ENCODE assay signal across 20 cellular contexts in the genomic region with DNA sequence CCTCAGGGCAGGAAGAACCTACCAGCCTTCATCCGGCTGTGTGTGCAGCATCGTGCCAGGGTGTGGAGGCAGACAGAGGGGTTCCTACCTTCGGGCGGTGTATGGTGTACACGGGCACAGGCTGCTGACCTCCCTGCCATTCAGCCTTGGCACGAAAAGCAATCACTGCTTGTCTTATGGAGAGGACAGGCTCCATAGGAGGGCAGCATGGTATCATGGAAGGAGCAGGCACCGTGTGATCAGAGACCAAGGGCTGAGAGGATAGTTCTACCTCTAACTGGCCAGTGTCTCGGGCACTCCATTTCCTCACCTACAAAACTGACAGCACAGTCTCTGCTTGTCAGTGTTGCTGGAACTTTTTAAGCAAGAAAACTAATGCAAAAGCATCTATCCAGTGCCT. TPM values are rescaled to one million over a fixed set of nuclear protein-coding genes. Genes with fewer than 3 reads are reported as not detected.
A peak's percentile ranks its signal among the peaks of the same experiment; 100 is the strongest.
DNase-seq lines count a peak whose midpoint lies in the region; ATAC-seq, FAIRE-seq and TF ChIP-seq lines count a peak whose summit lies in the region.
"Had no signal": no experiment of that assay in that cellular context is flagged by ENCODE, and none has a peak within 500 bp of the region (broad histone marks: within the 10 kb centered on the region; RNA-seq: fewer than 3 reads in every experiment).

No MANE protein-coding gene starts in this region.

- ATAC-seq in Right ventricle myocardium superior (ENCODE audit: poor library complexity) = peak; percentile 23
- ATAC-seq in right cardiac atrium = no peak
- ATAC-seq: GM12878 had no signal

- H3K4me3 Mint-ChIP-seq in chondrocyte (ENCODE audit: unreplicated experiment) = no peak overlapping the region
- no peak overlapping the region for H3K4me3 Mint-ChIP-seq in neural crest cell
- H3K4me3 Mint-ChIP-seq: CD4-positive, alpha-beta T cell had no signal

- intact Hi-C loops in Right ventricle myocardium superior (cut with DNase I) (no loop called here), right cardiac atrium (cut with DNase I) (no loop called here)

- H3K27me3 Mint-ChIP-seq in chondrocyte (ENCODE audit: low read depth) (no peaks in the 10 kb centered on the region), neural crest cell (ENCODE audit: low read depth) (no peaks in the 10 kb centered on the region)
- H3K27me3 Mint-ChIP-seq: CD4-positive, alpha-beta T cell had no signal

- no peak for DNase-seq in Right ventricle myocardium superior
- no peak for DNase-seq in right cardiac atrium
- no peak for DNase-seq in chondrocyte (ENCODE audit: low spot score)
- no peak for DNase-seq in neural crest cell (ENCODE audit: low read depth, low spot score)
- no peak for DNase-seq in MV-4-11 (lab: John Stamatoyannopoulos, UW)
- DNase-seq in GM12892 (ENCODE audit: insufficient read length) = no peak
- DNase-seq: Caco-2; CD4-positive, alpha-beta T cell; DMS153; Kasumi-1; MM.1S; NCI-H1092 treated with DMSO at 0.1 percent for 48 hours; NCI-H2081 treated with DMSO at 0.1 percent for 48 hours; NCI-H510A treated with DMSO at 0.1 percent for 48 hours; NCI-H82; OCI-M1; SHP77 treated with DMSO at 0.1 percent for 48 hours had no signal

- H3K27me3 ChIP-seq in right cardiac atrium (ENCODE audit: control insufficient read depth, insufficient read depth) = no peaks in the 10 kb centered on the region

- no peak for TF ChIP-seq CTCF in chondrocyte (IDR thresholded peaks at IDR 0.05)
- no peak for TF ChIP-seq CTCF in neural crest cell (conservative IDR thresholded peaks at IDR 0.05)

- H3K27ac ChIP-seq in right cardiac atrium (ENCODE audit: low read length) = no peak overlapping the region
- H3K27ac ChIP-seq in temporal lobe (ENCODE audit: low read depth, low read length) = peak overlapping the region; percentile 40

- H3K4me1 Mint-ChIP-seq in chondrocyte (ENCODE audit: low read depth) = peaks cover 19% of the 10 kb centered on the region
- H3K4me1 Mint-ChIP-seq in neural crest cell = peaks cover 5% of the 10 kb centered on the region

- H3K4me3 ChIP-seq in right cardiac atrium (ENCODE audit: low read length) = no peak overlapping the region
- H3K4me3 ChIP-seq: GM12878 had no signal

- no peaks in the 10 kb centered on the region for H3K4me1 ChIP-seq in right cardiac atrium (ENCODE audit: control insufficient read depth, insufficient read depth, low read length)
- H3K4me1 ChIP-seq: Caco-2 had no signal

- TF ChIP-seq POLR2A in GM12892 (IDR thresholded peaks at IDR 0.05; ENCODE audit: low read depth, low read length) = no peak

- H3K36me3 Mint-ChIP-seq in chondrocyte (ENCODE audit: low read depth) (no peaks in the 10 kb centered on the region), neural crest cell (ENCODE audit: low read depth) (no peaks in the 10 kb centered on the region)

- H3K9me3 ChIP-seq in right cardiac atrium (ENCODE audit: control insufficient read depth, low read length) = no peaks in the 10 kb centered on the region
- H3K9me3 ChIP-seq: Caco-2 had no signal

- H3K9me3 Mint-ChIP-seq in chondrocyte (ENCODE audit: low read depth) = no peaks in the 10 kb centered on the region
- no peaks in the 10 kb centered on the region for H3K9me3 Mint-ChIP-seq in neural crest cell
- H3K9me3 Mint-ChIP-seq: CD4-positive, alpha-beta T cell had no signal

- 93% methylated on average over 8 of the region's 8 CpGs for WGBS in right cardiac atrium

- H3K27ac Mint-ChIP-seq in chondrocyte (ENCODE audit: unreplicated experiment) = peak overlapping the region; percentile 19
- peak overlapping the region; percentile 62 for H3K27ac Mint-ChIP-seq in neural crest cell (ENCODE audit: unreplicated experiment)
- H3K27ac Mint-ChIP-seq: CD4-positive, alpha-beta T cell had no signal

- FAIRE-seq in GM12892 (lab: Jason Lieb, UNC) = no peak
- FAIRE-seq: GM12878, GM19239 had no signal

RNA-seq across cellular contexts. Expression of a gene that starts 22.4 kb away (rescaled TPM):
- 5.0 TPM for total RNA-seq in Right ventricle myocardium superior
- 1 to 10 TPM; 3.5 to 8.6 (median 5.8) TPM for total RNA-seq in right cardiac atrium
- polyA plus RNA-seq in right cardiac atrium = 3.4 TPM
- 7.1 to 12.8 TPM (median 9.1 TPM) in 3 replicates for total RNA-seq in chondrocyte
- 8.6 and 9.1 TPM in 2 replicates for total RNA-seq in neural crest cell
- total RNA-seq in temporal lobe = 13.3 TPM
- polyA plus RNA-seq in GM12892 (2012; ENCODE audit: missing spikeins) = 2.4 TPM
